In the genomic region with DNA sequence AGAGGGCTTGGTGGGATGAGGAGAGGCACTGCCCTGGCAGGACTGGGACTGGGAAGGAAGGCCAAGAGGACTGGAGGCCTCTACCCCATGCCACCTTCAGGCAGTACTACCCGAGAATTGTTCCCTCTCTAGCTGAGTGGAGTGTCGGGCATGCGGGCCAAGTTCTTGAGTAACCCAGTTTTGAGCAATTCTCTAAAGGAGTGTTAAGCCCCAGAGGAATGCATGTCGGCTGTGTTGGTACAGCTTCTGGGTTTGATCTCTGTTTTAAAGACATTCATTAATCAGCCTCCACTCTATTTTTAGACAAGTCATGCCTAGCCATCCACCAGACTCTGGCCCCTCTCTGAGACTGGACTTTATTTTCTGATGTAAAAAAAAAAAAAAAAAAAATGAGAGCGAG, we compare ENCODE assay signal across 16 cellular contexts.
DNase-seq lines count a peak whose midpoint lies in the region; ATAC-seq and TF ChIP-seq lines count a peak whose summit lies in the region.
"Had no signal": no experiment of that assay in that cellular context is flagged by ENCODE, and none has a peak within 500 bp of the region (broad histone marks: within the 10 kb centered on the region; RNA-seq: fewer than 3 reads in every experiment).

No MANE protein-coding gene starts in this region.

- CTCF ChIA-PET in IMR-90 (lab: Yijun Ruan, JAX): no interaction called here

- H2BK5ac ChIP-seq in IMR-90 (ENCODE audit: low read depth, low read length, poor library complexity, severe bottlenecking): no peak overlapping the region

- H3K9me3 Mint-ChIP-seq in activated T-helper 17 cell treated with anti-CD3 and anti-CD28 coated beads, Interleukin-2, amount 50 U/mL, for 72 hours: no peaks in the 10 kb centered on the region
- H3K9me3 Mint-ChIP-seq: mesothelial cell of epicardium; stimulated activated naive CD8-positive, alpha-beta T cell treated with anti-CD3 and anti-CD28 coated beads, Interleukin-15, Interleukin-2, amounts not matched to agents 100 ng/mL and 50 ng/mL, for 24 hours had no signal

- no peak overlapping the region for H3K18ac ChIP-seq in IMR-90 (ENCODE audit: low read depth, low read length)

- H3K4me2 ChIP-seq in IMR-90 (ENCODE audit: low read depth, low read length): no peak overlapping the region
- no peak overlapping the region for H3K4me2 ChIP-seq in fibroblast of lung (ENCODE audit: extremely low read depth, insufficient read depth, low read length)

- TF ChIP-seq CTCF in IMR-90 (conservative IDR thresholded peaks at IDR 0.05; ENCODE audit: low read depth, low read length) (no peak), fibroblast of lung (conservative IDR thresholded peaks at IDR 0.05 in 1 of 2, IDR thresholded peaks at IDR 0.05 in 1 of 2; ENCODE audit: low read depth in 1 of 2, low read length in 2 of 2) (no peak), lower lobe of right lung (IDR thresholded peaks at IDR 0.05) (no peak), testis (IDR thresholded peaks at IDR 0.05) (no peak)

- H3K27ac Mint-ChIP-seq in activated T-helper 17 cell treated with anti-CD3 and anti-CD28 coated beads, Interleukin-2, amount 50 U/mL, for 72 hours: no peak overlapping the region
- H3K27ac Mint-ChIP-seq: CD4-positive, alpha-beta memory T cell; stimulated activated naive CD8-positive, alpha-beta T cell treated with anti-CD3 and anti-CD28 coated beads, Interleukin-15, Interleukin-2, amounts not matched to agents 100 ng/mL and 50 ng/mL, for 24 hours; WTC11 had no signal

- peaks cover 5% of the 10 kb centered on the region for H3K4me1 Mint-ChIP-seq in activated T-helper 17 cell treated with anti-CD3 and anti-CD28 coated beads, Interleukin-2, amount 50 U/mL, for 72 hours
- H3K4me1 Mint-ChIP-seq: WTC11 had no signal

- no peak overlapping the region for H4K5ac ChIP-seq in IMR-90 (ENCODE audit: low read depth, low read length)

- H3K4me1 ChIP-seq in IMR-90 (ENCODE audit: control insufficient read depth, insufficient read depth, low read length) (no peaks in the 10 kb centered on the region), fibroblast of lung (ENCODE audit: control insufficient read depth, extremely low read depth, insufficient read depth, low read length) (no peaks in the 10 kb centered on the region), lower lobe of right lung (peaks cover 25% of the 10 kb centered on the region), testis (no peaks in the 10 kb centered on the region)

- 0 out of 2 replicates have a peak, but pooled peaks cover 2% of the 10 kb centered on the region for H3K9me3 ChIP-seq in IMR-90 (ENCODE audit: control insufficient read depth, insufficient read depth, low read length)
- H3K9me3 ChIP-seq in fibroblast of lung (ENCODE audit: control insufficient read depth, insufficient read depth, low read depth, low read length): no peaks in the 10 kb centered on the region
- no peaks in the 10 kb centered on the region for H3K9me3 ChIP-seq in lower lobe of right lung
- H3K9me3 ChIP-seq in testis: no peaks in the 10 kb centered on the region

- no peak overlapping the region for H2AK5ac ChIP-seq in IMR-90 (ENCODE audit: low read depth, low read length)

- H3K4me3 Mint-ChIP-seq in activated T-helper 17 cell treated with anti-CD3 and anti-CD28 coated beads, Interleukin-2, amount 50 U/mL, for 72 hours: no peak overlapping the region
- H3K4me3 Mint-ChIP-seq: CD4-positive, alpha-beta memory T cell; mesothelial cell of epicardium; stimulated activated naive CD8-positive, alpha-beta T cell treated with anti-CD3 and anti-CD28 coated beads, Interleukin-15, Interleukin-2, amounts not matched to agents 100 ng/mL and 50 ng/mL, for 24 hours; WTC11 had no signal

- no peak overlapping the region for H3K56ac ChIP-seq in IMR-90 (ENCODE audit: extremely low read depth, insufficient read depth, low read length)

- DNase-seq in IMR-90 (no peak), fibroblast of lung (ENCODE audit: low read depth in 2 of 2) (peak; percentile 53 to 76), lower lobe of right lung (peak; percentile 76), testis (peak; percentile 19), NCI-H524 treated with DMSO at 0.1 percent for 48 hours (lab: John Stamatoyannopoulos, UW) (no peak)
- DNase-seq in activated CD8-positive, alpha-beta memory T cell treated with anti-CD3 and anti-CD28 coated beads, Interleukin-2, amount 50 U/mL, for 4 hours: no peak
- DNase-seq: activated CD8-positive, alpha-beta memory T cell treated with anti-CD3 and anti-CD28 coated beads, Interleukin-2, amount 50 U/mL, for 48 hours; CD4-positive, alpha-beta memory T cell; GF-D8; NCI-H1930 had no signal

- in situ Hi-C loops in IMR-90 (cut with MboI; ENCODE audit: low sequenced_read_pairs): no loop called here

- ATAC-seq in IMR-90 (ENCODE audit: low read depth) (peak; percentile 72), lower lobe of right lung (peak; percentile 94 to 96), GM21786 (IDR thresholded peaks at IDR 0.05; ENCODE audit: unreplicated experiment) (no peak)
- no peak for ATAC-seq in activated T-helper 17 cell treated with anti-CD3 and anti-CD28 coated beads, Interleukin-2, amount 50 U/mL, for 72 hours (replicated peaks)
- ATAC-seq: K562, WTC11 had no signal

- WGBS in IMR-90 (ENCODE audit: extremely low coverage in 2 of 2, insufficient read length in 1 of 2), 2 experiments: no CpG with 5 or more reads among the region's 5 CpGs
- 64 to 90% methylated on average over 5 of the region's 5 CpGs for WGBS in testis, 2 donors

- POLR2A ChIA-PET in IMR-90 (lab: Charles Lee; ENCODE audit: unreplicated experiment): no interaction called here

- intact Hi-C loops in IMR-90 (cut with micrococcal nuclease) (no loop called here), lower lobe of right lung (cut with DNase I) (no loop called here), testis (cut with DNase I; ENCODE audit: low total_unique reads) (no loop called here)

- H2AFZ ChIP-seq in IMR-90 (replicated peaks; ENCODE audit: low read length, poor library complexity) (no peak overlapping the region), fibroblast of lung (ENCODE audit: low read length) (no peak overlapping the region)

- no TSS peak for BruUV-seq in IMR-90 (replicated peaks; lab: Mats Ljungman, UMichigan)

- H3K9me1 ChIP-seq in IMR-90 (ENCODE audit: insufficient read depth, low read length): no peaks in the 10 kb centered on the region

- no peak overlapping the region for H4K8ac ChIP-seq in IMR-90 (ENCODE audit: low read depth in 2 of 2, low read length in 2 of 2)

- no peak overlapping the region for H2BK15ac ChIP-seq in IMR-90 (ENCODE audit: low read depth, low read length)

- TF ChIP-seq POLR2A in IMR-90 (IDR thresholded peaks at IDR 0.05; ENCODE audit: low read depth, low read length) (no peak), testis (IDR thresholded peaks at IDR 0.05) (no peak)

- dilution Hi-C loops in IMR-90 (cut with HindIII; ENCODE audit: low sequenced_read_pairs, unreplicated experiment): no loop called here

- H3K23ac ChIP-seq in IMR-90 (ENCODE audit: low read depth, low read length): no peak overlapping the region

- no peaks in the 10 kb centered on the region for H3K79me1 ChIP-seq in IMR-90 (ENCODE audit: low read depth in 1 of 2, low read length in 2 of 2)

- no peaks in the 10 kb centered on the region for H3K79me2 ChIP-seq in fibroblast of lung (ENCODE audit: control insufficient read depth, insufficient read depth, low read length)

- H2BK120ac ChIP-seq in IMR-90 (ENCODE audit: low read depth, low read length): no peak overlapping the region

- H3K27me3 ChIP-seq in IMR-90 (ENCODE audit: control insufficient read depth, insufficient read depth, low read length): peaks cover 40% of the 10 kb centered on the region
- H3K27me3 ChIP-seq in fibroblast of lung (ENCODE audit: control insufficient read depth, insufficient read depth, low read length): peaks cover 18% of the 10 kb centered on the region
- H3K27me3 ChIP-seq in lower lobe of right lung (ENCODE audit: low read depth): no peaks in the 10 kb centered on the region
- no peaks in the 10 kb centered on the region for H3K27me3 ChIP-seq in testis

- H3K9ac ChIP-seq in IMR-90 (ENCODE audit: low read depth, low read length) (no peak overlapping the region), fibroblast of lung (ENCODE audit: insufficient read depth, low read length) (no peak overlapping the region)

- H4K91ac ChIP-seq in IMR-90 (ENCODE audit: insufficient read depth, low read depth, low read length): no peak overlapping the region

- peak overlapping the region; percentile 70 for H2AK9ac ChIP-seq in IMR-90 (replicated peaks; ENCODE audit: low read depth, low read length, poor library complexity)

- no peak overlapping the region for H3K14ac ChIP-seq in IMR-90 (replicated peaks; ENCODE audit: low read depth, low read length)

- H3K27ac ChIP-seq in IMR-90 (ENCODE audit: insufficient read depth, low read length): no peak overlapping the region
- no peak overlapping the region for H3K27ac ChIP-seq in fibroblast of lung (ENCODE audit: insufficient read depth, low read length)
- peak overlapping the region; percentile 82 for H3K27ac ChIP-seq in lower lobe of right lung
- H3K27ac ChIP-seq in testis: no peak overlapping the region

- H2BK20ac ChIP-seq in IMR-90 (ENCODE audit: low read depth, low read length): no peak overlapping the region

- H3K4ac ChIP-seq in IMR-90 (ENCODE audit: low read depth, low read length): no peak overlapping the region

- H3K4me3 ChIP-seq in IMR-90 (ENCODE audit: insufficient read depth, low read depth, low read length) (no peak overlapping the region), fibroblast of lung (replicated peaks in 1 of 4; ENCODE audit: control extremely low read depth in 1 of 4, insufficient read depth in 1 of 4, low read depth in 3 of 4, low read length in 4 of 4) (no peak overlapping the region), lower lobe of right lung (no peak overlapping the region), testis (no peak overlapping the region)
- H3K4me3 ChIP-seq: K562 had no signal

- peaks cover 11% of the 10 kb centered on the region for H3K27me3 Mint-ChIP-seq in activated T-helper 17 cell treated with anti-CD3 and anti-CD28 coated beads, Interleukin-2, amount 50 U/mL, for 72 hours

- no peak for TF ChIP-seq RAD21 in IMR-90 (IDR thresholded peaks at IDR 0.05; ENCODE audit: low read length)

- H3K36me3 ChIP-seq in IMR-90 (ENCODE audit: control insufficient read depth, insufficient read depth, low read length) (no peaks in the 10 kb centered on the region), fibroblast of lung (ENCODE audit: control insufficient read depth, insufficient read depth, low read length) (no peaks in the 10 kb centered on the region), lower lobe of right lung (no peaks in the 10 kb centered on the region), testis (ENCODE audit: low read depth, missing control alignments) (no peaks in the 10 kb centered on the region)

- no peaks in the 10 kb centered on the region for H4K20me1 ChIP-seq in IMR-90 (ENCODE audit: insufficient read depth, low read length)
- no peaks in the 10 kb centered on the region for H4K20me1 ChIP-seq in fibroblast of lung (ENCODE audit: control insufficient read depth, extremely low read depth, insufficient read depth, low read length)

- no peaks in the 10 kb centered on the region for H3K36me3 Mint-ChIP-seq in activated T-helper 17 cell treated with anti-CD3 and anti-CD28 coated beads, Interleukin-2, amount 50 U/mL, for 72 hours (ENCODE audit: low read depth)
- H3K36me3 Mint-ChIP-seq: CD4-positive, alpha-beta memory T cell; mesothelial cell of epicardium; WTC11 had no signal

TF ChIP-seq in IMR-90, 13 proteins besides CTCF, POLR2A, EP300 and RAD21 (continues in another document):
- no peak for TF ChIP-seq BHLHE40 (IDR thresholded peaks at IDR 0.05; ENCODE audit: low read depth, low read length)

Comparison
In these comparisons a context has a peak if more than half of its experiments do, and no peak if none do; other contexts are left out.
1. ATAC-seq: peak in IMR-90 (single experiment) and lower lobe of right lung (2 of 2); none in activated T-helper 17 cell treated with anti-CD3 and anti-CD28 coated beads, Interleukin-2, amount 50 U/mL, for 72 hours (single experiment) and GM21786 (single experiment).
2. DNase-seq: peak in fibroblast of lung (2 of 2), lower lobe of right lung (single experiment) and testis (single experiment); none in IMR-90 (single experiment), activated CD8-positive, alpha-beta memory T cell treated with anti-CD3 and anti-CD28 coated beads, Interleukin-2, amount 50 U/mL, for 4 hours (single experiment) and NCI-H524 treated with DMSO at 0.1 percent for 48 hours (single experiment).